ENCODE assay signal across 1 cellular context in genomic region chr6:53306819-53307347, GRCh38.
TF ChIP-seq lines count a peak whose summit lies in the region.

No MANE protein-coding gene starts in this region.

TF ChIP-seq in HepG2, 621 proteins besides CTCF, POLR2A, EP300 and RAD21 (continued from another document):
- TF ChIP-seq PRDM15 (CRISPR knock-in tag; IDR thresholded peaks at IDR 0.05) (no peak), ZMYM3 (CRISPR knock-in tag; IDR thresholded peaks at IDR 0.05) (peak; percentile 89), MAX (IDR thresholded peaks at IDR 0.05) (peak; percentile 58), MAFK (conservative IDR thresholded peaks at IDR 0.05 in 1 of 2, IDR thresholded peaks at IDR 0.05 in 1 of 2; ENCODE audit: low read length in 2 of 2) (peak; percentile 85 to 92), ZBTB10 (CRISPR knock-in tag; IDR thresholded peaks at IDR 0.05; ENCODE audit: borderline replicate concordance) (no peak), FLYWCH1 (CRISPR knock-in tag; IDR thresholded peaks at IDR 0.05) (no peak), XBP1 (CRISPR knock-in tag; IDR thresholded peaks at IDR 0.05) (no peak), ZNF740 (CRISPR knock-in tag; IDR thresholded peaks at IDR 0.05) (no peak)
